9 cellular contexts compared by ENCODE assay signal in genomic region chr1:204089044-204089751, GRCh38. TPM values are rescaled to one million over a fixed set of nuclear protein-coding genes. Genes with fewer than 3 reads are reported as not detected.
DNase-seq lines count a peak whose midpoint lies in the region; ATAC-seq and TF ChIP-seq lines count a peak whose summit lies in the region.
"Had no signal": no experiment of that assay in that cellular context is flagged by ENCODE, and none has a peak within 500 bp of the region (broad histone marks: within the 10 kb centered on the region; RNA-seq: fewer than 3 reads in every experiment).

No MANE protein-coding gene starts in this region.

- 53 to 77% (median 58%) methylated on average over 14 to 15 of the region's 15 CpGs for WGBS in adrenal gland, 4 donors
- 53 to 57% methylated on average over 12 to 15 of the region's 15 CpGs for WGBS in upper lobe of left lung, 2 donors

- no peaks in the 10 kb centered on the region for H3K36me3 Mint-ChIP-seq in natural killer cell
- H3K36me3 Mint-ChIP-seq in activated CD4-positive, alpha-beta T cell treated with anti-CD3 and anti-CD28 coated beads for 36 hours (ENCODE audit: low read depth) = no peaks in the 10 kb centered on the region

- H3K9me3 ChIP-seq in adrenal gland (replicated peaks in 1 of 3) (no peaks in the 10 kb centered on the region), upper lobe of left lung (no peaks in the 10 kb centered on the region)

- intact Hi-C loops in adrenal gland (cut with DNase I) = no loop called here
- intact Hi-C loops in natural killer cell (cut with micrococcal nuclease) = no loop called here
- intact Hi-C loops in activated CD4-positive, alpha-beta T cell treated with anti-CD3 and anti-CD28 coated beads for 36 hours (cut with DNase I, micrococcal nuclease) = no loop called here

- peak overlapping the region; percentile 20 to 91 (median 75) for H3K27ac ChIP-seq in adrenal gland
- peak overlapping the region; percentile 77 to 92 (median 90) for H3K27ac ChIP-seq in upper lobe of left lung

- H3K4me1 ChIP-seq in adrenal gland (replicated peaks in 1 of 2) (peaks cover 26 to 71% of the 10 kb centered on the region in 2 donors), upper lobe of left lung (peaks cover 91 to 95% (median 94%) of the 10 kb centered on the region in 4 donors)

- CTCF ChIA-PET in activated CD4-positive, alpha-beta T cell treated with anti-CD3 and anti-CD28 coated beads for 36 hours (lab: Charles Lee) = no interaction called here

- peak in 2 of 4 donors; percentile 76 for TF ChIP-seq EP300 in upper lobe of left lung (IDR thresholded peaks at IDR 0.05)

- POLR2A ChIA-PET in activated CD4-positive, alpha-beta T cell treated with anti-CD3 and anti-CD28 coated beads for 36 hours (lab: Charles Lee) = interaction anchor here (0.6 kb wide), 1 partner anchor 88 kb away, joined by 3 read pairs; no protein-coding TSS in a partner anchor

- TF ChIP-seq CTCF in adrenal gland (IDR thresholded peaks at IDR 0.05) (no peak), natural killer cell (IDR thresholded peaks at IDR 0.05) (no peak), upper lobe of left lung (IDR thresholded peaks at IDR 0.05) (no peak)

- ATAC-seq in natural killer cell (no peak), upper lobe of left lung (ENCODE audit: low FRiP score in 2 of 2) (peak; percentile 37 to 70), GM19455 (IDR thresholded peaks at IDR 0.05; ENCODE audit: unreplicated experiment) (no peak), GM19035 (IDR thresholded peaks at IDR 0.05; ENCODE audit: unreplicated experiment) (no peak)
- no peak for ATAC-seq in activated CD4-positive, alpha-beta T cell treated with anti-CD3 and anti-CD28 coated beads for 36 hours

- peaks cover 57 to 62% of the 10 kb centered on the region in 2 donors for H3K4me1 Mint-ChIP-seq in natural killer cell
- H3K4me1 Mint-ChIP-seq in activated CD4-positive, alpha-beta T cell treated with anti-CD3 and anti-CD28 coated beads for 36 hours = no peaks in the 10 kb centered on the region

- H3K9me3 Mint-ChIP-seq in natural killer cell = no peaks in the 10 kb centered on the region
- no peaks in the 10 kb centered on the region for H3K9me3 Mint-ChIP-seq in activated CD4-positive, alpha-beta T cell treated with anti-CD3 and anti-CD28 coated beads for 36 hours (ENCODE audit: low read depth)

- no peak overlapping the region for H3K4me3 Mint-ChIP-seq in natural killer cell
- H3K4me3 Mint-ChIP-seq in activated CD4-positive, alpha-beta T cell treated with anti-CD3 and anti-CD28 coated beads for 36 hours = no peak overlapping the region

- H3K27me3 ChIP-seq in adrenal gland (no peaks in the 10 kb centered on the region), upper lobe of left lung (no peaks in the 10 kb centered on the region)

- H3K4me3 ChIP-seq in adrenal gland (no peak overlapping the region), upper lobe of left lung (peak overlapping the region in 1 of 4 donors; percentile 4)

- peak overlapping the region; percentile 59 to 70 for H3K27ac Mint-ChIP-seq in natural killer cell
- no peak overlapping the region for H3K27ac Mint-ChIP-seq in activated CD4-positive, alpha-beta T cell treated with anti-CD3 and anti-CD28 coated beads for 36 hours

- no peaks in the 10 kb centered on the region for H3K27me3 Mint-ChIP-seq in natural killer cell (ENCODE audit: low read depth in 2 of 2)
- H3K27me3 Mint-ChIP-seq in activated CD4-positive, alpha-beta T cell treated with anti-CD3 and anti-CD28 coated beads for 36 hours = no peaks in the 10 kb centered on the region

- H3K36me3 ChIP-seq in adrenal gland (replicated peaks in 1 of 2) (no peaks in the 10 kb centered on the region), upper lobe of left lung (no peaks in the 10 kb centered on the region)

- no peak for TF ChIP-seq POLR2A in adrenal gland (IDR thresholded peaks at IDR 0.05)
- TF ChIP-seq POLR2A in upper lobe of left lung (IDR thresholded peaks at IDR 0.05) = no peak

- DNase-seq in adrenal gland (peak in 6 of 7 donors; percentile 50 to 83 (median 62)), fibroblast of the conjunctiva (ENCODE audit: low read depth) (peak; percentile 23), natural killer cell (no peak), upper lobe of left lung (no peak)
- no peak for DNase-seq in activated CD4-positive, alpha-beta T cell treated with anti-CD3 and anti-CD28 coated beads, Interleukin-2, amount 50 U/mL, for 48 hours
- DNase-seq in activated CD4-positive, alpha-beta T cell treated with anti-CD3 and anti-CD28 coated beads for 36 hours = no peak
- DNase-seq: NCI-H524 treated with DMSO at 0.1 percent for 48 hours had no signal

RNA-seq across cellular contexts. Expression of gene SOX13, which starts 16.3 kb away (rescaled TPM):
- total RNA-seq in adrenal gland (10 to 100 TPM; 13.7 to 44.5 (median 28.7) TPM), natural killer cell (10 to 100 TPM; 27.3 to 44.7 (median 41.4) TPM), upper lobe of left lung (10 to 100 TPM; 33.8 to 76.5 (median 63.9) TPM)
- polyA plus RNA-seq in adrenal gland = 10 to 100 TPM; 10.1 to 23.6 (median 10.3) TPM
- 1 to 10 TPM in 1 of 2 experiments, under 1 TPM in 1; 0.73 to 1.1 TPM for total RNA-seq in activated CD4-positive, alpha-beta T cell treated with anti-CD3 and anti-CD28 coated beads for 36 hours

Comparison
In these comparisons a context has a peak if more than half of its experiments do, and no peak if none do; other contexts are left out.
1. DNase-seq: peak in adrenal gland (6 of 7) and fibroblast of the conjunctiva (single experiment); none in natural killer cell (single experiment), upper lobe of left lung (0 of 2), activated CD4-positive, alpha-beta T cell treated with anti-CD3 and anti-CD28 coated beads, Interleukin-2, amount 50 U/mL, for 48 hours (0 of 2) and activated CD4-positive, alpha-beta T cell treated with anti-CD3 and anti-CD28 coated beads for 36 hours (single experiment).
2. ATAC-seq: peak in upper lobe of left lung (2 of 2); none in natural killer cell (0 of 3), GM19455 (single experiment), GM19035 (single experiment) and activated CD4-positive, alpha-beta T cell treated with anti-CD3 and anti-CD28 coated beads for 36 hours (single experiment).
3. RNA of gene SOX13, which starts 16.3 kb away (total RNA-seq): 33.8 to 76.5 TPM in upper lobe of left lung, 27.3 to 44.7 TPM in natural killer cell and 13.7 to 44.5 TPM in adrenal gland; 0.73 to 1.1 TPM in activated CD4-positive, alpha-beta T cell treated with anti-CD3 and anti-CD28 coated beads for 36 hours; every median in the first group is over 4 times any median in the second.